Comparison of ENCODE assay signal across 29 cellular contexts in the genomic region with DNA sequence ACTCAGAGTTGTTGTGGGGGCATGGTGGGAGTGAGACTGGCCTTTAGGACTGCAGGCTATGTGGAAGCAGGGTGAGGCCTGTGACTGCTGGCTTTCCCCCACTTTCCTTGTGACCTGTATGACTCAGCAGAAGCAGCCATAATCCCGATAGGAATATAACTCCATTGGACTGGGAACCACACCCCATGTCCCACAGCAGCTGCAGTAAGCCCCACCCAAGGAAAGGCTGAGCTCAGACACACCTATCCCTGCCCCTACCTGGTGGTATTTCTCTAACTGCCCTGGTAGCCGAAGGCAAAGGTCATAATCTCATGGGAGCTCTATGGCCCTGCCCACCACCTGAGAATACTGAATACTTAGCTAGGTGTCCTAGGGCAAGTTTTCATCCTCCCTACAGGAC.
"Had no signal": no experiment of that assay in that cellular context is flagged by ENCODE, and none has a peak within 500 bp of the region (broad histone marks: within the 10 kb centered on the region; RNA-seq: fewer than 3 reads in every experiment).

No MANE protein-coding gene starts in this region.

- H3K27me3 ChIP-seq: body of pancreas, esophagus squamous epithelium, heart right ventricle, upper lobe of left lung, vagina had no signal

- H3K4me3 ChIP-seq: body of pancreas, esophagus squamous epithelium, heart right ventricle, lower lobe of right lung, smooth muscle cell, upper lobe of left lung, vagina had no signal

- H3K4me1 ChIP-seq: body of pancreas, esophagus squamous epithelium, heart right ventricle, lower lobe of right lung, upper lobe of left lung, vagina had no signal

- H3K4me1 Mint-ChIP-seq: stimulated activated memory B cell treated with anti-CD40 and anti-IgM and Interleukin-4, amounts not matched to agents 10 μg/mL and 1 μg/mL and 100 μg/mL, for 72 hours; stimulated activated naive CD8-positive, alpha-beta T cell treated with anti-CD3 and anti-CD28 coated beads, Interleukin-15, amount 100 ng/mL, for 72 hours had no signal

- ATAC-seq: body of pancreas; effector memory CD8-positive, alpha-beta T cell; heart right ventricle; left lobe of liver; lower lobe of right lung; natural killer cell treated with Interleukin-12 subunit alpha and Interleukin-12 subunit beta and Interleukin-15 and Interleukin-18, amount 100 ng/mL, for 72 hours; sciatic nerve; stimulated activated memory B cell treated with anti-CD40 and anti-IgM and Interleukin-4, amounts not matched to agents 10 μg/mL and 1 μg/mL and 100 μg/mL, for 72 hours; stimulated activated naive CD8-positive, alpha-beta T cell treated with anti-CD3 and anti-CD28 coated beads, Interleukin-15, amount 100 ng/mL, for 72 hours had no signal

- H3K27me3 Mint-ChIP-seq: activated naive CD8-positive, alpha-beta T cell; stimulated activated naive CD8-positive, alpha-beta T cell treated with anti-CD3 and anti-CD28 coated beads, Interleukin-15, amount 100 ng/mL, for 72 hours had no signal

- H3K27ac Mint-ChIP-seq: activated naive CD8-positive, alpha-beta T cell; effector memory CD8-positive, alpha-beta T cell; natural killer cell treated with Interleukin-12 subunit alpha and Interleukin-12 subunit beta and Interleukin-15 and Interleukin-18, amount 100 ng/mL, for 72 hours; stimulated activated memory B cell treated with anti-CD40 and anti-IgM and Interleukin-4, amounts not matched to agents 10 μg/mL and 1 μg/mL and 100 μg/mL, for 72 hours; stimulated activated naive CD8-positive, alpha-beta T cell treated with anti-CD3 and anti-CD28 coated beads, Interleukin-15, amount 100 ng/mL, for 72 hours; T-helper 2 cell treated with Interferon-gamma antibody and Interleukin-4, amounts not matched to agents 5 μg/mL and 100 μg/mL, for 36 hours had no signal

- H3K4me3 Mint-ChIP-seq: activated naive CD8-positive, alpha-beta T cell; effector memory CD8-positive, alpha-beta T cell; natural killer cell treated with Interleukin-12 subunit alpha and Interleukin-12 subunit beta and Interleukin-15 and Interleukin-18, amount 100 ng/mL, for 72 hours; stimulated activated memory B cell treated with anti-CD40 and anti-IgM and Interleukin-4, amounts not matched to agents 10 μg/mL and 1 μg/mL and 100 μg/mL, for 72 hours; stimulated activated naive CD8-positive, alpha-beta T cell treated with anti-CD3 and anti-CD28 coated beads, Interleukin-15, amount 100 ng/mL, for 72 hours; T-helper 2 cell treated with Interferon-gamma antibody and Interleukin-4, amounts not matched to agents 5 μg/mL and 100 μg/mL, for 36 hours had no signal

- H3K9me3 Mint-ChIP-seq: T-helper 2 cell treated with Interferon-gamma antibody and Interleukin-4, amounts not matched to agents 5 μg/mL and 100 μg/mL, for 36 hours had no signal

- H3K36me3 ChIP-seq: esophagus squamous epithelium, heart right ventricle, lower lobe of right lung, upper lobe of left lung, vagina had no signal

- DNase-seq: activated CD4-positive, alpha-beta T cell treated with anti-CD3 and anti-CD28 coated beads for 4 hours; activated CD4-positive, alpha-beta T cell treated with anti-CD3 and anti-CD28 coated beads, Interleukin-2, amount 50 U/mL, for 4 hours; activated CD4-positive, CD25-positive, alpha-beta regulatory T cell; activated CD8-positive, alpha-beta memory T cell treated with anti-CD3 and anti-CD28 coated beads for 24 hours; activated effector memory CD4-positive, alpha-beta T cell treated with Interleukin-2 at 50 U/mL for 16 hours; activated naive CD4-positive, alpha-beta T cell treated with Interleukin-2 at 50 U/mL for 16 hours; aorta; body of pancreas; cortex of kidney; effector memory CD8-positive, alpha-beta T cell; esophagus squamous epithelium; foreskin melanocyte; heart right ventricle; lower lobe of right lung; mesenchymal stem cell; stimulated activated CD4-positive, alpha-beta T cell treated with anti-CD3 and anti-CD28 coated beads, Interleukin-1b, Interleukin-23, amount 100 ng/mL, for 48 hours; stimulated activated CD4-positive, alpha-beta T cell treated with anti-CD3 and anti-CD28 coated beads, Interleukin-4, amount 100 ng/mL, for 4 hours; stimulated activated CD8-positive, alpha-beta memory T cell treated with anti-CD3 and anti-CD28 coated beads, Interleukin-4, amount 100 ng/mL, for 48 hours; stimulated activated naive CD8-positive, alpha-beta T cell treated with anti-CD3 and anti-CD28 coated beads, Interleukin-15, amount 100 ng/mL, for 72 hours; substantia nigra; upper lobe of left lung had no signal

- H3K27ac ChIP-seq: body of pancreas, esophagus squamous epithelium, heart right ventricle, lower lobe of right lung, upper lobe of left lung, vagina had no signal

- H3K9me3 ChIP-seq: body of pancreas, esophagus squamous epithelium, lower lobe of right lung, upper lobe of left lung, vagina had no signal

- H3K36me3 Mint-ChIP-seq: activated naive CD8-positive, alpha-beta T cell; stimulated activated memory B cell treated with anti-CD40 and anti-IgM and Interleukin-4, amounts not matched to agents 10 μg/mL and 1 μg/mL and 100 μg/mL, for 72 hours had no signal
